25 cellular contexts compared by ENCODE assay signal in genomic region chr21:16571594-16571993, GRCh38.
A peak's percentile ranks its signal among the peaks of the same experiment; 100 is the strongest.
DNase-seq lines count a peak whose midpoint lies in the region; ATAC-seq and TF ChIP-seq lines count a peak whose summit lies in the region.
"Had no signal": no experiment of that assay in that cellular context is flagged by ENCODE, and none has a peak within 500 bp of the region (broad histone marks: within the 10 kb centered on the region; RNA-seq: fewer than 3 reads in every experiment).

No MANE protein-coding gene starts in this region.

- H3K9me3 ChIP-seq in IMR-90 (ENCODE audit: control insufficient read depth, insufficient read depth, low read length) (no peaks in the 10 kb centered on the region), prostate gland (no peaks in the 10 kb centered on the region), thyroid gland (no peaks in the 10 kb centered on the region)
- H3K9me3 ChIP-seq: gastroesophageal sphincter, mucosa of descending colon, stomach, tibial nerve had no signal

- TF ChIP-seq CTCF in IMR-90 (conservative IDR thresholded peaks at IDR 0.05; ENCODE audit: low read depth, low read length) (no peak), chondrocyte (IDR thresholded peaks at IDR 0.05) (no peak), nephron (IDR thresholded peaks at IDR 0.05; ENCODE audit: unreplicated experiment in 3 of 3) (no peak), dorsolateral prefrontal cortex (IDR thresholded peaks at IDR 0.05 in 54 of 56, conservative IDR thresholded peaks at IDR 0.05 in 2 of 56; ENCODE audit: low read depth in 1 of 56, partially characterized antibody in 56 of 56) (no peak), prostate gland (IDR thresholded peaks at IDR 0.05) (no peak), thyroid gland (IDR thresholded peaks at IDR 0.05) (no peak)

- peak overlapping the region; percentile 63 for H3K27ac Mint-ChIP-seq in chondrocyte (ENCODE audit: unreplicated experiment)
- H3K27ac Mint-ChIP-seq in nephron: peak overlapping the region; percentile 7 to 60 (median 14)
- H3K27ac Mint-ChIP-seq: activated naive CD8-positive, alpha-beta T cell had no signal

- H2BK120ac ChIP-seq in IMR-90 (ENCODE audit: low read depth, low read length): peak overlapping the region; percentile 78

- H3K79me1 ChIP-seq in IMR-90 (ENCODE audit: low read depth in 1 of 2, low read length in 2 of 2): no peaks in the 10 kb centered on the region

- no peak for TF ChIP-seq RAD21 in IMR-90 (IDR thresholded peaks at IDR 0.05; ENCODE audit: low read length)

- no peak overlapping the region for H3K27ac ChIP-seq in IMR-90 (ENCODE audit: insufficient read depth, low read length)
- H3K27ac ChIP-seq in dorsolateral prefrontal cortex: peak overlapping the region in 3 of 59 donors; percentile 19 to 85 (median 71)
- no peak overlapping the region for H3K27ac ChIP-seq in prostate gland
- no peak overlapping the region for H3K27ac ChIP-seq in thyroid gland
- H3K27ac ChIP-seq: gastroesophageal sphincter, stomach had no signal

- no peak overlapping the region for H4K91ac ChIP-seq in IMR-90 (ENCODE audit: insufficient read depth, low read depth, low read length)

- no peak overlapping the region for H3K4me3 ChIP-seq in IMR-90 (ENCODE audit: insufficient read depth, low read depth, low read length)
- no peak overlapping the region for H3K4me3 ChIP-seq in dorsolateral prefrontal cortex
- no peak overlapping the region for H3K4me3 ChIP-seq in prostate gland
- H3K4me3 ChIP-seq in thyroid gland (replicated peaks in 1 of 3): no peak overlapping the region
- H3K4me3 ChIP-seq: gastroesophageal sphincter, mucosa of descending colon, stomach, tibial nerve had no signal

- no peak overlapping the region for H4K5ac ChIP-seq in IMR-90 (ENCODE audit: low read depth, low read length)

- no peak overlapping the region for H3K9ac ChIP-seq in IMR-90 (ENCODE audit: low read depth, low read length)

- H3K9me3 Mint-ChIP-seq in chondrocyte (ENCODE audit: low read depth) (no peaks in the 10 kb centered on the region), nephron (no peaks in the 10 kb centered on the region)

- H3K4me2 ChIP-seq in IMR-90 (ENCODE audit: low read depth, low read length): peak overlapping the region; percentile 58; the same call in 1 of the 2 replicates

- peak overlapping the region in 1 of 2 experiments; percentile 76; a peak in 2 of 4 replicates for H4K8ac ChIP-seq in IMR-90 (ENCODE audit: low read depth in 2 of 2, low read length in 2 of 2)

- H3K4ac ChIP-seq in IMR-90 (ENCODE audit: low read depth, low read length): peak overlapping the region; percentile 55; the same call in 1 of the 2 replicates

- H2BK5ac ChIP-seq in IMR-90 (ENCODE audit: low read depth, low read length, poor library complexity, severe bottlenecking): peak overlapping the region; percentile 95

- H4K20me1 ChIP-seq in IMR-90 (ENCODE audit: insufficient read depth, low read length): no peaks in the 10 kb centered on the region

- DNase-seq in A172 (ENCODE audit: low spot score): peak; percentile 34
- no peak for DNase-seq in IMR-90
- no peak for DNase-seq in chondrocyte (ENCODE audit: low spot score)
- DNase-seq in dorsolateral prefrontal cortex: no peak
- DNase-seq in prostate gland (ENCODE audit: low spot score): no peak
- DNase-seq in left ventricle myocardium superior: no peak
- DNase-seq in thyroid gland: no peak
- DNase-seq: activated CD4-positive, alpha-beta T cell treated with anti-CD3 and anti-CD28 coated beads, Interleukin-2, amount 50 U/mL, for 4 hours; activated CD4-positive, CD25-positive, alpha-beta regulatory T cell; effector CD4-positive, alpha-beta T cell; GOT3; islet precursor cell; mucosa of descending colon; NCI-H1048; NCI-H1930; NCI-H2227 treated with DMSO at 0.1 percent for 48 hours; posterior cingulate gyrus; stomach; SW 1271; T1000 had no signal

- H3K4me1 ChIP-seq in IMR-90 (ENCODE audit: control insufficient read depth, insufficient read depth, low read length) (peaks cover 8% of the 10 kb centered on the region; the same call in 1 of the 2 replicates), prostate gland (replicated peaks) (no peaks in the 10 kb centered on the region), thyroid gland (peaks cover 5 to 7% of the 10 kb centered on the region in 2 donors)
- H3K4me1 ChIP-seq: gastroesophageal sphincter, stomach had no signal

- dilution Hi-C loops in IMR-90 (cut with HindIII; ENCODE audit: low sequenced_read_pairs, unreplicated experiment): no loop called here

- no peak overlapping the region for H2AFZ ChIP-seq in IMR-90 (replicated peaks; ENCODE audit: low read length, poor library complexity)

- H3K4me1 Mint-ChIP-seq in chondrocyte (ENCODE audit: low read depth) (peaks cover 72% of the 10 kb centered on the region), nephron (peaks cover 58% of the 10 kb centered on the region)

- ATAC-seq in IMR-90 (ENCODE audit: low read depth): no peak
- ATAC-seq in left ventricle myocardium superior: no peak
- ATAC-seq: gastroesophageal sphincter, mucosa of descending colon had no signal

- H3K27me3 ChIP-seq in IMR-90 (ENCODE audit: control insufficient read depth, insufficient read depth, low read length) (no peaks in the 10 kb centered on the region), dorsolateral prefrontal cortex (no peaks in the 10 kb centered on the region), prostate gland (replicated peaks; ENCODE audit: insufficient read depth) (no peaks in the 10 kb centered on the region), thyroid gland (no peaks in the 10 kb centered on the region)
- H3K27me3 ChIP-seq: gastroesophageal sphincter, stomach, tibial nerve had no signal

- POLR2A ChIA-PET in IMR-90 (lab: Charles Lee; ENCODE audit: unreplicated experiment): no interaction called here

- CTCF ChIA-PET in IMR-90 (lab: Yijun Ruan, JAX): no interaction called here

- no TSS peak for BruUV-seq in IMR-90 (replicated peaks; lab: Mats Ljungman, UMichigan)

- 92% methylated on average over 2 of the region's 3 CpGs; no CpG with 5 or more reads in 1 of the 2 experiments for WGBS in IMR-90 (ENCODE audit: extremely low coverage in 2 of 2, insufficient read length in 1 of 2), 2 experiments
- 94% methylated on average over 3 of the region's 3 CpGs for WGBS in prostate gland
- 92% methylated on average over 3 of the region's 3 CpGs for WGBS in thyroid gland, 2 donors

- H2AK9ac ChIP-seq in IMR-90 (replicated peaks; ENCODE audit: low read depth, low read length, poor library complexity): no peak overlapping the region

- 0 out of 2 replicates have a peak overlapping the region, but pooled peaks have one; percentile 56 for H3K14ac ChIP-seq in IMR-90 (replicated peaks; ENCODE audit: low read depth, low read length)

- H3K27me3 Mint-ChIP-seq in chondrocyte (ENCODE audit: low read depth): no peaks in the 10 kb centered on the region
- no peaks in the 10 kb centered on the region for H3K27me3 Mint-ChIP-seq in nephron (ENCODE audit: low read depth)
- H3K27me3 Mint-ChIP-seq: activated naive CD8-positive, alpha-beta T cell had no signal

- H3K56ac ChIP-seq in IMR-90 (ENCODE audit: extremely low read depth, insufficient read depth, low read length): no peak overlapping the region

- no peak overlapping the region for H3K4me3 Mint-ChIP-seq in chondrocyte (ENCODE audit: unreplicated experiment)
- no peak overlapping the region for H3K4me3 Mint-ChIP-seq in nephron
- H3K4me3 Mint-ChIP-seq: activated naive CD8-positive, alpha-beta T cell; neural crest cell had no signal

- intact Hi-C loops in IMR-90 (cut with micrococcal nuclease) (loop anchor here (5.0 kb wide), 1 partner anchor 34 kb away; no protein-coding TSS in a partner anchor), dorsolateral prefrontal cortex (cut with DNase I) (no loop called here), prostate gland (cut with DNase I) (no loop called here), left ventricle myocardium superior (cut with micrococcal nuclease) (no loop called here), thyroid gland (cut with DNase I) (no loop called here)

- peak overlapping the region; percentile 71; the same call in 1 of the 2 replicates for H3K18ac ChIP-seq in IMR-90 (ENCODE audit: low read depth, low read length)

- no peak for TF ChIP-seq POLR2A in IMR-90 (IDR thresholded peaks at IDR 0.05; ENCODE audit: low read depth, low read length)
- no peak for TF ChIP-seq POLR2A in prostate gland (IDR thresholded peaks at IDR 0.05)
- no peak for TF ChIP-seq POLR2A in thyroid gland (IDR thresholded peaks at IDR 0.05)

- no peak overlapping the region for H2AK5ac ChIP-seq in IMR-90 (ENCODE audit: low read depth, low read length)

- peaks cover 4% of the 10 kb centered on the region for H3K36me3 Mint-ChIP-seq in chondrocyte (ENCODE audit: low read depth)
- H3K36me3 Mint-ChIP-seq in nephron (ENCODE audit: low read depth): peaks cover 21% of the 10 kb centered on the region
- H3K36me3 Mint-ChIP-seq: activated naive CD8-positive, alpha-beta T cell had no signal

- no peak overlapping the region for H3K23ac ChIP-seq in IMR-90 (ENCODE audit: low read depth, low read length)

- H2BK15ac ChIP-seq in IMR-90 (ENCODE audit: low read depth, low read length): peak overlapping the region; percentile 75; the same call in 1 of the 3 replicates

- H3K9me1 ChIP-seq in IMR-90 (ENCODE audit: insufficient read depth, low read length): no peaks in the 10 kb centered on the region; the same call in 1 of the 2 replicates

- H2BK20ac ChIP-seq in IMR-90 (ENCODE audit: low read depth, low read length): peak overlapping the region; percentile 73

- in situ Hi-C loops in IMR-90 (cut with MboI; ENCODE audit: low sequenced_read_pairs): loop anchor here (25.0 kb wide), 1 partner anchor 891 kb away; no protein-coding TSS in a partner anchor

- H3K36me3 ChIP-seq in IMR-90 (ENCODE audit: control insufficient read depth, insufficient read depth, low read length) (no peaks in the 10 kb centered on the region), prostate gland (no peaks in the 10 kb centered on the region), thyroid gland (no peaks in the 10 kb centered on the region)
- H3K36me3 ChIP-seq: gastroesophageal sphincter, stomach, tibial nerve had no signal

TF ChIP-seq in IMR-90, 13 proteins besides CTCF, POLR2A, EP300 and RAD21 (continues in another document):
- TF ChIP-seq MAFK (IDR thresholded peaks at IDR 0.05; ENCODE audit: low read depth, low read length) (no peak), BHLHE40 (IDR thresholded peaks at IDR 0.05; ENCODE audit: low read depth, low read length) (no peak), FOS (IDR thresholded peaks at IDR 0.05; ENCODE audit: low read depth, low read length) (no peak), USF2 (IDR thresholded peaks at IDR 0.05; ENCODE audit: low read depth, low read length) (no peak), MXI1 (IDR thresholded peaks at IDR 0.05; ENCODE audit: borderline replicate concordance, low read depth, low read length) (no peak), SMC3 (IDR thresholded peaks at IDR 0.05; ENCODE audit: low read depth, low read length) (no peak)
